Comparison of ENCODE assay signal across 20 cellular contexts in genomic region chr13:106350208-106350607, GRCh38.
A peak's percentile ranks its signal among the peaks of the same experiment; 100 is the strongest.
DNase-seq lines count a peak whose midpoint lies in the region; ATAC-seq, FAIRE-seq and TF ChIP-seq lines count a peak whose summit lies in the region.
"Had no signal": no experiment of that assay in that cellular context is flagged by ENCODE, and none has a peak within 500 bp of the region (broad histone marks: within the 10 kb centered on the region; RNA-seq: fewer than 3 reads in every experiment).

No MANE protein-coding gene starts in this region.

- peaks cover 5 to 16% of the 10 kb centered on the region in 2 donors for H3K27me3 Mint-ChIP-seq in natural killer cell (ENCODE audit: low read depth in 2 of 2)

- no peak for ATAC-seq in natural killer cell
- ATAC-seq: right lobe of liver had no signal

- H3K9me3 Mint-ChIP-seq in natural killer cell, result peaks cover 0 to 2% of the 10 kb centered on the region in 2 donors
- H3K9me3 Mint-ChIP-seq: CD4-positive, alpha-beta memory T cell; dendritic cell treated with granulocyte-macrophage colony-stimulating factor and Interleukin-4, amounts not matched to agents 40 ng/mL and 50 ng/mL, for 4 days; stimulated activated naive CD8-positive, alpha-beta T cell treated with anti-CD3 and anti-CD28 coated beads, Interleukin-15, Interleukin-2, amounts not matched to agents 100 ng/mL and 50 ng/mL, for 24 hours had no signal

- no peak overlapping the region for H3K4me3 Mint-ChIP-seq in natural killer cell
- H3K4me3 Mint-ChIP-seq: activated naive CD8-positive, alpha-beta T cell; CD4-positive, alpha-beta memory T cell; dendritic cell treated with granulocyte-macrophage colony-stimulating factor and Interleukin-4, amounts not matched to agents 40 ng/mL and 50 ng/mL, for 4 days; stimulated activated naive CD8-positive, alpha-beta T cell treated with anti-CD3 and anti-CD28 coated beads, Interleukin-15, Interleukin-2, amounts not matched to agents 100 ng/mL and 50 ng/mL, for 24 hours had no signal

- no peaks in the 10 kb centered on the region for H3K4me1 Mint-ChIP-seq in natural killer cell
- H3K4me1 Mint-ChIP-seq: CD4-positive, alpha-beta memory T cell had no signal

- FAIRE-seq in H54 (lab: Jason Lieb, UNC), result peak; percentile 62
- no peak for FAIRE-seq in GM19239 (lab: Jason Lieb, UNC)
- FAIRE-seq: frontal cortex, urothelium cell line had no signal

- peaks cover 44% of the 10 kb centered on the region for H3K4me1 ChIP-seq in neuron (ENCODE audit: insufficient read depth, low read length)
- H3K4me1 ChIP-seq: right lobe of liver, SJCRH30 had no signal

- H3K36me3 ChIP-seq in neuron (ENCODE audit: insufficient read depth, low read length), result no peaks in the 10 kb centered on the region
- H3K36me3 ChIP-seq: right lobe of liver, SJCRH30 had no signal

- DNase-seq in H54 (ENCODE audit: insufficient read length, low spot score) (no peak), NCI-H526 (lab: John Stamatoyannopoulos, UW) (peak; percentile 80 to 85), epithelial cell of esophagus (ENCODE audit: low read depth) (peak; percentile 48), natural killer cell (no peak), NCI-H1048 (lab: John Stamatoyannopoulos, UW) (no peak), GM19239 (ENCODE audit: insufficient read length, low spot score) (no peak), HCEC 1CT (no peak)
- DNase-seq: activated T-cell treated with anti-CD3 and anti-CD28 coated beads, Interleukin-2, amount 50 U/mL, for 48 hours; CD4-positive, alpha-beta memory T cell; DMS79 treated with DMSO at 0.1 percent for 48 hours; KG1; midbrain; right lobe of liver; SJCRH30 had no signal

- H3K4me3 ChIP-seq in epithelial cell of esophagus (ENCODE audit: low read length) (no peak overlapping the region), neuron (ENCODE audit: low read length) (peak overlapping the region; percentile 48)
- H3K4me3 ChIP-seq: right lobe of liver, SJCRH30 had no signal

- intact Hi-C loops in natural killer cell (cut with micrococcal nuclease), result loop anchor here (5.0 kb wide), 1 partner anchor 808 kb away; no protein-coding TSS in a partner anchor

- H2AFZ ChIP-seq in neuron (ENCODE audit: low read depth, low read length), result no peak overlapping the region

- TF ChIP-seq POLR2A in H54 (IDR thresholded peaks at IDR 0.05; ENCODE audit: low read depth, low read length), result no peak

- TF ChIP-seq CTCF in epithelial cell of esophagus (IDR thresholded peaks at IDR 0.05; ENCODE audit: insufficient read depth, low read depth, low read length, missing control alignments) (no peak), natural killer cell (IDR thresholded peaks at IDR 0.05) (no peak)

- no peak overlapping the region for H3K27ac Mint-ChIP-seq in natural killer cell
- H3K27ac Mint-ChIP-seq: activated naive CD8-positive, alpha-beta T cell; CD4-positive, alpha-beta memory T cell; dendritic cell treated with granulocyte-macrophage colony-stimulating factor and Interleukin-4, amounts not matched to agents 40 ng/mL and 50 ng/mL, for 4 days; stimulated activated naive CD8-positive, alpha-beta T cell treated with anti-CD3 and anti-CD28 coated beads, Interleukin-15, Interleukin-2, amounts not matched to agents 100 ng/mL and 50 ng/mL, for 24 hours had no signal

- no peaks in the 10 kb centered on the region for H3K36me3 Mint-ChIP-seq in natural killer cell
- H3K36me3 Mint-ChIP-seq: activated naive CD8-positive, alpha-beta T cell; CD4-positive, alpha-beta memory T cell had no signal

- H3K9me3 ChIP-seq in neuron (ENCODE audit: low read length), result no peaks in the 10 kb centered on the region
- H3K9me3 ChIP-seq: right lobe of liver, SJCRH30 had no signal

- no peaks in the 10 kb centered on the region for H3K27me3 ChIP-seq in neuron (ENCODE audit: insufficient read depth, low read length)
- H3K27me3 ChIP-seq: right lobe of liver, SJCRH30 had no signal

Comparison
In these comparisons a context has a peak if more than half of its experiments do, and no peak if none do; other contexts are left out.
1. DNase-seq: peak in NCI-H526 (2 of 2) and epithelial cell of esophagus (single experiment); none in H54 (single experiment), natural killer cell (single experiment), NCI-H1048 (single experiment), GM19239 (single experiment) and HCEC 1CT (single experiment).